ENCODE assay signal across 8 cellular contexts in genomic region chr4:107719927-107720722, GRCh38.
DNase-seq lines count a peak whose midpoint lies in the region; ATAC-seq lines count a peak whose summit lies in the region.

PAPSS1 (minus strand) TSS chr4:107720234; CDS start chr4:107720179, 55 bp downstream.

- DNase-seq in NCI-H526 (lab: John Stamatoyannopoulos, UW) (peak; percentile 95 to 99), kidney tubule cell (ENCODE audit: low spot score) (peak; percentile 99)
- peak; percentile 96 for DNase-seq in activated CD4-positive, alpha-beta T cell treated with anti-CD3 and anti-CD28 coated beads for 48 hours
- peak; percentile 86 to 90 for DNase-seq in stimulated activated CD4-positive, alpha-beta T cell treated with anti-CD3 and anti-CD28 coated beads, Interleukin-1b, Interleukin-23, amount 100 ng/mL, for 1 hour (ENCODE audit: low read depth in 2 of 2)

- peaks cover 0 to 34% (median 7%) of the 10 kb centered on the region in 11 experiments; a peak in 13 of 22 replicates for H4K20me1 ChIP-seq in BLaER1 treated with 17β-estradiol and CSF1 and Interleukin-3, amounts not matched to agents 10 nM and 100 nM

- H3K9ac ChIP-seq in BLaER1 treated with 17β-estradiol and CSF1 and Interleukin-3, amounts not matched to agents 10 nM and 100 nM: peak within 1 kb of the TSS; percentile 74 to 88 (median 82)

- H3K4me1 ChIP-seq in BLaER1 treated with 17β-estradiol and CSF1 and Interleukin-3, amounts not matched to agents 10 nM and 100 nM: peaks cover 22 to 43% (median 27%) of the 10 kb centered on the region in 10 experiments

- H3K4me2 ChIP-seq in BLaER1 treated with 17β-estradiol and CSF1 and Interleukin-3, amounts not matched to agents 10 nM and 100 nM: peak within 1 kb of the TSS; percentile 81 to 95 (median 88)

- H3K36me3 ChIP-seq in BLaER1 treated with 17β-estradiol and CSF1 and Interleukin-3, amounts not matched to agents 10 nM and 100 nM: peaks cover 0 to 27% (median 8%) of the 10 kb centered on the region in 11 experiments; a peak in 11 of 22 replicates

- no peaks in the 10 kb centered on the region for H3K27me3 ChIP-seq in BLaER1 treated with 17β-estradiol and CSF1 and Interleukin-3, amounts not matched to agents 10 nM and 100 nM

- peak within 1 kb of the TSS; percentile 81 to 99 (median 92) for H3K4me3 ChIP-seq in BLaER1 treated with 17β-estradiol and CSF1 and Interleukin-3, amounts not matched to agents 10 nM and 100 nM

- ATAC-seq in GM19328 (IDR thresholded peaks at IDR 0.05; ENCODE audit: unreplicated experiment): peak; percentile 84
- ATAC-seq in HG03469 (IDR thresholded peaks at IDR 0.05; ENCODE audit: unreplicated experiment): peak; percentile 83

- H3K27ac ChIP-seq in BLaER1 treated with 17β-estradiol and CSF1 and Interleukin-3, amounts not matched to agents 10 nM and 100 nM: peak within 1 kb of the TSS; percentile 50 to 85 (median 75); a peak in 21 of 22 replicates
- H3K27ac ChIP-seq in cingulate gyrus (ENCODE audit: low read depth, low read length): peak within 1 kb of the TSS; percentile 91

- no peaks in the 10 kb centered on the region for H3K9me3 ChIP-seq in BLaER1 treated with 17β-estradiol and CSF1 and Interleukin-3, amounts not matched to agents 10 nM and 100 nM (replicated peaks in 1 of 11)

Comparison
In these comparisons a context has a peak if more than half of its experiments do, and no peak if none do; other contexts are left out.
1. Peak in every context shown above with its lines: DNase-seq, ATAC-seq, H3K4me3 ChIP-seq and H3K27ac ChIP-seq.